Comparison of ENCODE assay signal across 9 cellular contexts in genomic region chr14:51004352-51004800, GRCh38.
DNase-seq lines count a peak whose midpoint lies in the region; ATAC-seq and TF ChIP-seq lines count a peak whose summit lies in the region.
"Had no signal": no experiment of that assay in that cellular context is flagged by ENCODE, and none has a peak within 500 bp of the region (broad histone marks: within the 10 kb centered on the region; RNA-seq: fewer than 3 reads in every experiment).

No MANE protein-coding gene starts in this region.

- no peak overlapping the region for H3K4me3 Mint-ChIP-seq in nephron
- H3K4me3 Mint-ChIP-seq in activated T-helper 17 cell treated with anti-CD3 and anti-CD28 coated beads, Interleukin-2, amount 50 U/mL, for 72 hours, result no peak overlapping the region

- H3K27me3 ChIP-seq in BE2C, result no peaks in the 10 kb centered on the region
- H3K27me3 ChIP-seq: esophagus muscularis mucosa had no signal

- no peaks in the 10 kb centered on the region for H3K27me3 Mint-ChIP-seq in nephron (ENCODE audit: low read depth)
- H3K27me3 Mint-ChIP-seq in activated T-helper 17 cell treated with anti-CD3 and anti-CD28 coated beads, Interleukin-2, amount 50 U/mL, for 72 hours, result peaks cover 4% of the 10 kb centered on the region

- H3K4me1 ChIP-seq in BE2C, result peaks cover 53% of the 10 kb centered on the region

- no peak overlapping the region; the same call in 1 of the 2 replicates for H3K4me3 ChIP-seq in BE2C (ENCODE audit: low read depth, low read length)
- H3K4me3 ChIP-seq: esophagus muscularis mucosa had no signal

- peak; percentile 41 for DNase-seq in BE2C
- peak; percentile 20 for DNase-seq in NCI-H2107 (lab: John Stamatoyannopoulos, UW)
- peak; percentile 57 for DNase-seq in cerebellar cortex (ENCODE audit: low spot score)
- DNase-seq in cortex of kidney (lab: John Stamatoyannopoulos, UW), result no peak
- no peak for DNase-seq in NCI-H526 treated with DMSO at 0.1 percent for 48 hours (lab: John Stamatoyannopoulos, UW)

- no peak for ATAC-seq in activated T-helper 17 cell treated with anti-CD3 and anti-CD28 coated beads, Interleukin-2, amount 50 U/mL, for 72 hours (replicated peaks)
- ATAC-seq in HG03045 (IDR thresholded peaks at IDR 0.05; ENCODE audit: unreplicated experiment), result no peak

- no peaks in the 10 kb centered on the region for H3K9me3 ChIP-seq in BE2C
- H3K9me3 ChIP-seq: esophagus muscularis mucosa had no signal

- peaks cover 22% of the 10 kb centered on the region for H3K36me3 ChIP-seq in BE2C
- H3K36me3 ChIP-seq: esophagus muscularis mucosa had no signal

- no peak for TF ChIP-seq CTCF in BE2C (IDR thresholded peaks at IDR 0.05; ENCODE audit: low read depth, low read length)
- TF ChIP-seq CTCF in nephron (IDR thresholded peaks at IDR 0.05; ENCODE audit: unreplicated experiment in 3 of 3), result no peak

- no peaks in the 10 kb centered on the region for H3K9me3 Mint-ChIP-seq in nephron
- H3K9me3 Mint-ChIP-seq in activated T-helper 17 cell treated with anti-CD3 and anti-CD28 coated beads, Interleukin-2, amount 50 U/mL, for 72 hours, result no peaks in the 10 kb centered on the region

- H3K27ac Mint-ChIP-seq in nephron, result peak overlapping the region in 2 of 3 experiments; percentile 28 to 34
- H3K27ac Mint-ChIP-seq in activated T-helper 17 cell treated with anti-CD3 and anti-CD28 coated beads, Interleukin-2, amount 50 U/mL, for 72 hours, result no peak overlapping the region

- no peaks in the 10 kb centered on the region for H3K36me3 Mint-ChIP-seq in nephron (ENCODE audit: low read depth)
- no peaks in the 10 kb centered on the region for H3K36me3 Mint-ChIP-seq in activated T-helper 17 cell treated with anti-CD3 and anti-CD28 coated beads, Interleukin-2, amount 50 U/mL, for 72 hours (ENCODE audit: low read depth)

- H3K4me1 Mint-ChIP-seq in nephron, result peaks cover 64% of the 10 kb centered on the region
- H3K4me1 Mint-ChIP-seq in activated T-helper 17 cell treated with anti-CD3 and anti-CD28 coated beads, Interleukin-2, amount 50 U/mL, for 72 hours, result no peaks in the 10 kb centered on the region

Comparison
In these comparisons a context has a peak if more than half of its experiments do, and no peak if none do; other contexts are left out.
1. DNase-seq: peak in BE2C (single experiment), NCI-H2107 (single experiment) and cerebellar cortex (single experiment); none in cortex of kidney (single experiment) and NCI-H526 treated with DMSO at 0.1 percent for 48 hours (single experiment).